ENCODE assay signal across 7 cellular contexts in the genomic region with DNA sequence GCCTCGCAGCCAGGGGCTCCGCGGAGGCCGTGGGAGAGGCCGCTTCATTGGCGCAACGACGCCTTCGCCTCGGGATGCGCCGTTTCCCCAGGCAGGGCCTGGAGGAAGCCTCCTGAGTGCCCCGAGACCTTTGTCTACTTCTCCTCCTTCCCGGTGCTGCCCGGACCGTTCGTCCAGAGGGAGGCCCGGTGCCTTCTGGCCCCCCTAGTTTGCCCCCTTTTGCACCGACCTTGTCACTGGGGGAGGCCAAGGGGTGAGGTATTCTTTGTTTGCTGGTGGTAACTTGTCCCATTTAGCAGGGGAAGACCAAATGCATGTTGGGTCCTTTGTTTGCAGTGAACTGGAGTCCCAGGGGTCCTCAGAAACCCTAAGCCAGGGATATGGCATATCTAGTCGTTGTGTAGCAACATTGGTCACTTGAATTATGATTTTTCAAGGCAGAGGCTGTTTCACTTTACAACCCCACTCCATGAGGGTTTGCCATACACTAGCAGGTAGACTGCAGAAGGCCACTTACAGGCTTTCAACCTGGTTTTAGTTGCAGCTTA. TPM values are rescaled to one million over a fixed set of nuclear protein-coding genes. Genes with fewer than 3 reads are reported as not detected.
DNase-seq lines count a peak whose midpoint lies in the region; ATAC-seq and TF ChIP-seq lines count a peak whose summit lies in the region.

No MANE protein-coding gene starts in this region.

- intact Hi-C loops in PC-9 (cut with micrococcal nuclease; ENCODE audit: unreplicated experiment), result loop anchor here (1.0 kb wide), 1 partner anchor 21 kb away; no protein-coding TSS in a partner anchor

- H3K27me3 Mint-ChIP-seq in progenitor cell of endocrine pancreas, result no peaks in the 10 kb centered on the region

- H3K27me3 ChIP-seq in HAP-1 (ENCODE audit: low read depth) (no peaks in the 10 kb centered on the region), PC-9 (ENCODE audit: insufficient read depth, low read depth) (no peaks in the 10 kb centered on the region)

- no peaks in the 10 kb centered on the region for H3K9me2 ChIP-seq in PC-9 (ENCODE audit: insufficient read depth)

- H4K20me1 ChIP-seq in PC-9 (ENCODE audit: insufficient read depth), result no peaks in the 10 kb centered on the region

- H3F3A ChIP-seq in PC-9 (ENCODE audit: insufficient read depth, low read depth), result peaks cover 29% of the 10 kb centered on the region

- DNase-seq in HAP-1 (ENCODE audit: low spot score in 2 of 2), result peak in 1 of 2 experiments; percentile 41
- peak in 1 of 2 experiments; percentile 61 for DNase-seq in PC-9
- DNase-seq in epithelial cell of proximal tubule (ENCODE audit: low read depth), result no peak
- DNase-seq in progenitor cell of endocrine pancreas (ENCODE audit: low spot score, unreplicated experiment), result no peak
- no peak for DNase-seq in cerebellum (ENCODE audit: low spot score)
- no peak for DNase-seq in RPMI8226

- H3K9me3 ChIP-seq in HAP-1 (no peaks in the 10 kb centered on the region), PC-9 (ENCODE audit: insufficient read depth, low read depth) (no peaks in the 10 kb centered on the region)

- peaks cover 16% of the 10 kb centered on the region for H3K79me2 ChIP-seq in PC-9 (ENCODE audit: low read depth)

- BruUV-seq in PC-9 (replicated peaks; lab: Mats Ljungman, UMichigan), result no TSS peak

- TF ChIP-seq CTCF in PC-9 (conservative IDR thresholded peaks at IDR 0.05) (no peak), epithelial cell of proximal tubule (conservative IDR thresholded peaks at IDR 0.05; ENCODE audit: low read depth, low read length) (no peak), progenitor cell of endocrine pancreas (IDR thresholded peaks at IDR 0.05; ENCODE audit: unreplicated experiment) (no peak)

- peak overlapping the region; percentile 97 for H3K4me2 ChIP-seq in PC-9

- H2AFZ ChIP-seq in PC-9, result peak overlapping the region; percentile 88

- CTCF ChIA-PET in PC-9 (lab: Charles Lee), result no interaction called here

- POLR2A ChIA-PET in PC-9 (lab: Charles Lee; ENCODE audit: unreplicated experiment), result interaction anchor here (0.5 to 0.7 kb wide), 2 partner anchors 23 to 142 kb away, joined by 3 read pairs; no protein-coding TSS in a partner anchor

- peaks cover 13% of the 10 kb centered on the region for H3K36me3 ChIP-seq in HAP-1 (replicated peaks)
- no peaks in the 10 kb centered on the region for H3K36me3 ChIP-seq in PC-9 (ENCODE audit: low read depth)

- peak overlapping the region; percentile 100 for H3K27ac Mint-ChIP-seq in progenitor cell of endocrine pancreas

- no peaks in the 10 kb centered on the region for H3K9me3 Mint-ChIP-seq in progenitor cell of endocrine pancreas (ENCODE audit: low read depth)

- H3K27ac ChIP-seq in PC-9, result peak overlapping the region; percentile 89

- no peak for ATAC-seq in GM18520 (IDR thresholded peaks at IDR 0.05; ENCODE audit: unreplicated experiment)

- H3K4me3 ChIP-seq in HAP-1, result peak overlapping the region; percentile 88
- peak overlapping the region; percentile 90 for H3K4me3 ChIP-seq in PC-9
- peak overlapping the region; percentile 98 for H3K4me3 ChIP-seq in epithelial cell of proximal tubule (ENCODE audit: low read depth, low read length)

- H3K4me1 Mint-ChIP-seq in progenitor cell of endocrine pancreas (ENCODE audit: low read depth), result peaks cover 14% of the 10 kb centered on the region

- in situ Hi-C loops in HAP-1 (cut with MboI; ENCODE audit: low sequenced_read_pairs), result no loop called here

- H3K36me3 Mint-ChIP-seq in progenitor cell of endocrine pancreas (ENCODE audit: insufficient read depth), result peaks cover 2% of the 10 kb centered on the region

- H3K4me3 Mint-ChIP-seq in progenitor cell of endocrine pancreas (ENCODE audit: low read depth), result peak overlapping the region; percentile 98

- H3K4me1 ChIP-seq in HAP-1, result peaks cover 14% of the 10 kb centered on the region
- peaks cover 22% of the 10 kb centered on the region for H3K4me1 ChIP-seq in PC-9 (replicated peaks; ENCODE audit: insufficient read depth)

RNA-seq across cellular contexts. Expression of a gene that starts 0.6 kb away (rescaled TPM):
- 60.2 and 63.2 TPM in 2 replicates for total RNA-seq in PC-9 (2021)
- total RNA-seq in epithelial cell of proximal tubule, result 64.1 and 102 TPM in 2 replicates
- total RNA-seq in progenitor cell of endocrine pancreas, result 115 and 130 TPM in 2 replicates
- total RNA-seq in cerebellum, result 65.0 TPM

RNA-seq across cellular contexts. Expression of a gene that starts 21.9 kb away (rescaled TPM):
- total RNA-seq in PC-9 (2021), result 88.1 and 130 TPM in 2 replicates
- 73.4 and 76.7 TPM in 2 replicates for total RNA-seq in epithelial cell of proximal tubule
- total RNA-seq in progenitor cell of endocrine pancreas, result 250 and 257 TPM in 2 replicates
- total RNA-seq in cerebellum, result 65.0 TPM
